In genomic region chr10:77834943-77835668, GRCh38 we compare ENCODE assay signal across 17 cellular contexts.
DNase-seq lines count a peak whose midpoint lies in the region; ATAC-seq, FAIRE-seq and TF ChIP-seq lines count a peak whose summit lies in the region.
"Had no signal": no experiment of that assay in that cellular context is flagged by ENCODE, and none has a peak within 500 bp of the region (broad histone marks: within the 10 kb centered on the region; RNA-seq: fewer than 3 reads in every experiment).

No MANE protein-coding gene starts in this region.

- peak overlapping the region; percentile 73; the same call in 1 of the 2 replicates for H3K27ac ChIP-seq in 22Rv1
- peak overlapping the region; percentile 79 for H3K27ac ChIP-seq in CD4-positive, CD25-positive, alpha-beta regulatory T cell (ENCODE audit: insufficient read depth, low read length, poor library complexity, severe bottlenecking)
- H3K27ac ChIP-seq in pancreas = no peak overlapping the region
- H3K27ac ChIP-seq: WERI-Rb-1 had no signal

- H3K9me3 Mint-ChIP-seq in CD4-positive, CD25-positive, alpha-beta regulatory T cell = no peaks in the 10 kb centered on the region
- H3K9me3 Mint-ChIP-seq in activated CD8-positive, alpha-beta T cell treated with anti-CD3 and anti-CD28 coated beads, Interleukin-2, amount 10 ng/mL, durations not matched to agents 7 days and 5 days (ENCODE audit: insufficient read depth) = no peaks in the 10 kb centered on the region
- no peaks in the 10 kb centered on the region for H3K9me3 Mint-ChIP-seq in activated naive CD4-positive, alpha-beta T cell treated with anti-CD3 and anti-CD28 coated beads for 36 hours

- intact Hi-C loops in pancreas (cut with DNase I) = no loop called here
- intact Hi-C loops in activated naive CD4-positive, alpha-beta T cell treated with anti-CD3 and anti-CD28 coated beads for 36 hours (cut with micrococcal nuclease) = no loop called here

- no peaks in the 10 kb centered on the region for H3K36me3 ChIP-seq in CD4-positive, CD25-positive, alpha-beta regulatory T cell (ENCODE audit: control insufficient read depth, insufficient read depth, low read length)
- peaks cover 0 to 27% (median 5%) of the 10 kb centered on the region in 3 donors for H3K36me3 ChIP-seq in pancreas

- H3K9me3 ChIP-seq in CD4-positive, CD25-positive, alpha-beta regulatory T cell (ENCODE audit: control insufficient read depth in 2 of 2, low read length in 2 of 2) = no peaks in the 10 kb centered on the region
- no peaks in the 10 kb centered on the region for H3K9me3 ChIP-seq in pancreas

- no peak for ATAC-seq in CD4-positive, CD25-positive, alpha-beta regulatory T cell (ENCODE audit: low read depth in 2 of 2)
- no peak for ATAC-seq in activated CD8-positive, alpha-beta T cell treated with anti-CD3 and anti-CD28 coated beads, Interleukin-2, amount 10 ng/mL, durations not matched to agents 7 days and 5 days
- ATAC-seq in GM19023 (IDR thresholded peaks at IDR 0.05; ENCODE audit: unreplicated experiment) (no peak), GM21786 (IDR thresholded peaks at IDR 0.05; ENCODE audit: unreplicated experiment) (no peak), pancreas (no peak)

- H3K4me1 Mint-ChIP-seq in CD4-positive, CD25-positive, alpha-beta regulatory T cell = peaks cover 0 to 40% (median 12%) of the 10 kb centered on the region in 4 donors
- H3K4me1 Mint-ChIP-seq in activated CD8-positive, alpha-beta T cell treated with anti-CD3 and anti-CD28 coated beads, Interleukin-2, amount 10 ng/mL, durations not matched to agents 7 days and 5 days (ENCODE audit: low read depth) = peaks cover 16% of the 10 kb centered on the region
- peaks cover 4% of the 10 kb centered on the region for H3K4me1 Mint-ChIP-seq in activated naive CD4-positive, alpha-beta T cell treated with anti-CD3 and anti-CD28 coated beads for 36 hours (ENCODE audit: low read depth)

- no peaks in the 10 kb centered on the region for H3K27me3 ChIP-seq in CD4-positive, CD25-positive, alpha-beta regulatory T cell (ENCODE audit: control insufficient read depth, insufficient read depth, low read length)
- H3K27me3 ChIP-seq in pancreas = no peaks in the 10 kb centered on the region

- no peaks in the 10 kb centered on the region for H3K36me3 Mint-ChIP-seq in CD4-positive, CD25-positive, alpha-beta regulatory T cell
- no peaks in the 10 kb centered on the region for H3K36me3 Mint-ChIP-seq in activated CD8-positive, alpha-beta T cell treated with anti-CD3 and anti-CD28 coated beads, Interleukin-2, amount 10 ng/mL, durations not matched to agents 7 days and 5 days (ENCODE audit: low read depth)
- no peaks in the 10 kb centered on the region for H3K36me3 Mint-ChIP-seq in activated naive CD4-positive, alpha-beta T cell treated with anti-CD3 and anti-CD28 coated beads for 36 hours (ENCODE audit: low read depth)

- TF ChIP-seq CTCF in 22Rv1 (IDR thresholded peaks at IDR 0.05) = no peak
- TF ChIP-seq CTCF in pancreas (IDR thresholded peaks at IDR 0.05) = no peak

- DNase-seq in CD4-positive, CD25-positive, alpha-beta regulatory T cell = no peak
- DNase-seq in activated CD8-positive, alpha-beta T cell treated with anti-CD3 and anti-CD28 coated beads, Interleukin-2, amount 10 ng/mL, durations not matched to agents 7 days and 5 days = no peak
- peak; percentile 13 for DNase-seq in myocyte (ENCODE audit: low read depth)
- no peak for DNase-seq in pancreas
- no peak for DNase-seq in activated naive CD4-positive, alpha-beta T cell treated with anti-CD3 and anti-CD28 coated beads for 36 hours
- DNase-seq: activated T-cell treated with anti-CD3 and anti-CD28 coated beads, Interleukin-2, amount 50 U/mL, for 1 hour; effector CD4-positive, alpha-beta T cell; foreskin melanocyte; NCI-H1436 treated with DMSO at 0.1 percent for 48 hours; NCI-H446 treated with DMSO at 0.1 percent for 48 hours; WERI-Rb-1 had no signal

- H3K4me3 ChIP-seq in CD4-positive, CD25-positive, alpha-beta regulatory T cell (ENCODE audit: low read depth, low read length) = no peak overlapping the region
- H3K4me3 ChIP-seq in pancreas = no peak overlapping the region
- H3K4me3 ChIP-seq: skin epidermis had no signal

- CTCF ChIA-PET in activated CD8-positive, alpha-beta T cell treated with anti-CD3 and anti-CD28 coated beads, Interleukin-2, amount 10 ng/mL, durations not matched to agents 7 days and 5 days (lab: Charles Lee) = interaction anchor here (0.7 kb wide), 1 partner anchor 124 kb away, joined by 3 read pairs; no protein-coding TSS in a partner anchor
- CTCF ChIA-PET in activated naive CD4-positive, alpha-beta T cell treated with anti-CD3 and anti-CD28 coated beads for 36 hours (lab: Charles Lee) = no interaction called here

- POLR2A ChIA-PET in activated CD8-positive, alpha-beta T cell treated with anti-CD3 and anti-CD28 coated beads, Interleukin-2, amount 10 ng/mL, durations not matched to agents 7 days and 5 days (lab: Charles Lee) = no interaction called here

- no peaks in the 10 kb centered on the region for H3K27me3 Mint-ChIP-seq in CD4-positive, CD25-positive, alpha-beta regulatory T cell
- no peaks in the 10 kb centered on the region for H3K27me3 Mint-ChIP-seq in activated CD8-positive, alpha-beta T cell treated with anti-CD3 and anti-CD28 coated beads, Interleukin-2, amount 10 ng/mL, durations not matched to agents 7 days and 5 days (ENCODE audit: low read depth)
- no peaks in the 10 kb centered on the region for H3K27me3 Mint-ChIP-seq in activated naive CD4-positive, alpha-beta T cell treated with anti-CD3 and anti-CD28 coated beads for 36 hours (ENCODE audit: low read depth)
- H3K27me3 Mint-ChIP-seq: B cell had no signal

- 84 to 90% methylated on average over 13 of the region's 13 CpGs for WGBS in pancreas, 2 donors

- peak overlapping the region in 2 of 3 donors; percentile 86 to 89 for H3K27ac Mint-ChIP-seq in CD4-positive, CD25-positive, alpha-beta regulatory T cell
- peak overlapping the region; percentile 3 for H3K27ac Mint-ChIP-seq in activated CD8-positive, alpha-beta T cell treated with anti-CD3 and anti-CD28 coated beads, Interleukin-2, amount 10 ng/mL, durations not matched to agents 7 days and 5 days
- no peak overlapping the region for H3K27ac Mint-ChIP-seq in activated naive CD4-positive, alpha-beta T cell treated with anti-CD3 and anti-CD28 coated beads for 36 hours
- H3K27ac Mint-ChIP-seq: B cell had no signal

- peaks cover 24% of the 10 kb centered on the region for H3K4me1 ChIP-seq in CD4-positive, CD25-positive, alpha-beta regulatory T cell (ENCODE audit: control insufficient read depth, insufficient read depth, low read length, poor library complexity, severe bottlenecking)
- H3K4me1 ChIP-seq in pancreas = no peaks in the 10 kb centered on the region

- H3K4me3 Mint-ChIP-seq in CD4-positive, CD25-positive, alpha-beta regulatory T cell = no peak overlapping the region
- no peak overlapping the region for H3K4me3 Mint-ChIP-seq in activated CD8-positive, alpha-beta T cell treated with anti-CD3 and anti-CD28 coated beads, Interleukin-2, amount 10 ng/mL, durations not matched to agents 7 days and 5 days
- no peak overlapping the region for H3K4me3 Mint-ChIP-seq in activated naive CD4-positive, alpha-beta T cell treated with anti-CD3 and anti-CD28 coated beads for 36 hours
- H3K4me3 Mint-ChIP-seq: B cell had no signal

- FAIRE-seq in pancreas (lab: Jason Lieb, UNC) = no peak
- FAIRE-seq: GM12892 had no signal

Comparison
In these comparisons a context has a peak if more than half of its experiments do, and no peak if none do; other contexts are left out.
1. H3K27ac ChIP-seq: peak in 22Rv1 (single experiment) and CD4-positive, CD25-positive, alpha-beta regulatory T cell (single experiment); none in pancreas (0 of 4).